Comparison of ENCODE assay signal across 14 cellular contexts in the genomic region with DNA sequence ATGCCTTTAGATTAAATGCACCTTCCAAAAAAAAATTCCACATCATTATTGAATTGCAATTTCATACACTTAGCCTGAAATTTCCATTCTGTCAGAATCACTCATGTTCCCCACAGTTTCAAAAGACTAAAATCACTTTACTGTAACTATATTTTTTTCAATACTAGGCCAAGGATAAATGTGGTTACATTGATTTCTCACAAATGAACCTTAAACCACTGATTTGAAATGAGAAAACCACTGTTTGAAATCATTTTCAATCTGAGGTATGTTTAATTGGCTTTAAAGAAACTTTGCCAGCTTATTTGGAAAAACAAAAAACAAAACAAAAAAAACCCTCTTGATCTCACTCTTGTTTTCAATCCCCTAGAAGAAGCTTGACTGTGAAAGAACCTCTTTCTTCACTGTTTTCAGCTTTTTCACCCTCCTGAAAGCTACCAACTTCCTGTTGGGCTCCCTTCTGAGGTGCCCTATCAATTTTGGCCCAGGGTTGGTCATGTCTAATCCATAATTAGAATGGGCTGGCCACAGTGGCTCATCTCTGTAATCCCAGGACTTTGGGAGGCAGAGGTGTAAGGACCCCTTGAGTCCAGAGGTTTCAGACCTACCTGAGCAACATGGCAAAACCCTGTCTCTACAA.
"Had no signal": no experiment of that assay in that cellular context is flagged by ENCODE, and none has a peak within 500 bp of the region (broad histone marks: within the 10 kb centered on the region; RNA-seq: fewer than 3 reads in every experiment).

No MANE protein-coding gene starts in this region.

- H3K4me1 ChIP-seq: foreskin keratinocyte, tibial nerve, uterus had no signal

- H3K4me3 ChIP-seq: tibial nerve, uterus had no signal

- H3K9me3 ChIP-seq: tibial nerve, uterus had no signal

- H3K4me3 Mint-ChIP-seq: effector memory CD8-positive, alpha-beta T cell; nephron; stimulated activated memory B cell treated with anti-CD40 and anti-IgM and Interleukin-4, amounts not matched to agents 10 μg/mL and 1 μg/mL and 100 μg/mL, for 72 hours had no signal

- DNase-seq: activated CD4-positive, alpha-beta T cell treated with anti-CD3 and anti-CD28 coated beads, Interleukin-2, amount 50 U/mL, for 1 hour; dermis blood vessel endothelial cell; effector memory CD8-positive, alpha-beta T cell; foreskin keratinocyte; kidney glomerular epithelial cell; mesendoderm; nucleus accumbens; stimulated activated CD4-positive, alpha-beta T cell treated with anti-CD3 and anti-CD28 coated beads, Interleukin-2, amount 100 ng/mL, for 48 hours; substantia nigra; uterus had no signal

- H3K27me3 ChIP-seq: foreskin keratinocyte, tibial nerve, uterus had no signal

- H3K27ac ChIP-seq: foreskin keratinocyte, tibial nerve, uterus had no signal

- H3K36me3 Mint-ChIP-seq: stimulated activated memory B cell treated with anti-CD40 and anti-IgM and Interleukin-4, amounts not matched to agents 10 μg/mL and 1 μg/mL and 100 μg/mL, for 72 hours had no signal

- ATAC-seq: effector memory CD8-positive, alpha-beta T cell; foreskin keratinocyte; stimulated activated memory B cell treated with anti-CD40 and anti-IgM and Interleukin-4, amounts not matched to agents 10 μg/mL and 1 μg/mL and 100 μg/mL, for 72 hours had no signal

- H3K9me3 Mint-ChIP-seq: activated T-helper 2 cell treated with anti-CD3 and anti-CD28 coated beads, Interferon-gamma antibody, Interleukin-2, Interleukin-4, amounts not matched to agents 10 μg/mL and 5 μg/mL and 100 μg/mL, durations not matched to agents 14 hours and 24 hours and 36 hours; effector memory CD8-positive, alpha-beta T cell; nephron; stimulated activated memory B cell treated with anti-CD40 and anti-IgM and Interleukin-4, amounts not matched to agents 10 μg/mL and 1 μg/mL and 100 μg/mL, for 72 hours had no signal

- H3K36me3 ChIP-seq: tibial nerve, uterus had no signal

- H3K4me1 Mint-ChIP-seq: nephron; stimulated activated memory B cell treated with anti-CD40 and anti-IgM and Interleukin-4, amounts not matched to agents 10 μg/mL and 1 μg/mL and 100 μg/mL, for 72 hours had no signal

- H3K27ac Mint-ChIP-seq: activated T-helper 2 cell treated with anti-CD3 and anti-CD28 coated beads, Interferon-gamma antibody, Interleukin-2, Interleukin-4, amounts not matched to agents 10 μg/mL and 5 μg/mL and 100 μg/mL, durations not matched to agents 14 hours and 24 hours and 36 hours; effector memory CD8-positive, alpha-beta T cell; nephron; stimulated activated memory B cell treated with anti-CD40 and anti-IgM and Interleukin-4, amounts not matched to agents 10 μg/mL and 1 μg/mL and 100 μg/mL, for 72 hours had no signal
